8 cellular contexts compared by ENCODE assay signal in genomic region chr16:75148311-75149195, GRCh38.
DNase-seq lines count a peak whose midpoint lies in the region; ATAC-seq and TF ChIP-seq lines count a peak whose summit lies in the region.

ZFP1 (plus strand) TSS chr16:75148524; CDS start chr16:75152952, 4,428 bp downstream.

- H3K27me3 ChIP-seq in iPS-20b (ENCODE audit: insufficient read depth, low read length): no peaks in the 10 kb centered on the region

- H3K27ac ChIP-seq in VCaP: peak within 1 kb of the TSS; percentile 85
- H3K27ac ChIP-seq in iPS-20b (ENCODE audit: low read length): peak within 1 kb of the TSS; percentile 32
- H3K27ac ChIP-seq in skin epidermis: peak within 1 kb of the TSS; percentile 91 to 99 (median 96)

- no peaks in the 10 kb centered on the region for H3K4me1 ChIP-seq in iPS-20b (ENCODE audit: insufficient read depth, low read length)

- in situ Hi-C loops in T47D (cut with HindIII; ENCODE audit: low pct_unique_long_range_greater_than_20kb, low sequenced_read_pairs): no loop called here

- DNase-seq in AG08395 (ENCODE audit: low spot score) (peak; percentile 98), NCI-H2227 (lab: John Stamatoyannopoulos, UW; ENCODE audit: unreplicated experiment) (peak; percentile 92), T47D (ENCODE audit: low read depth in 1 of 2, low spot score in 1 of 2) (peak; percentile 83 to 96)

- peaks cover 24% of the 10 kb centered on the region for H3K9me3 ChIP-seq in iPS-20b (ENCODE audit: insufficient read depth, low read depth, low read length)

- H3K9ac ChIP-seq in iPS-20b (ENCODE audit: low read depth, low read length): peak within 1 kb of the TSS; percentile 92

- peaks cover 23% of the 10 kb centered on the region for H3K36me3 ChIP-seq in iPS-20b (ENCODE audit: insufficient read depth, low read depth, low read length)

- no peak for TF ChIP-seq CTCF in VCaP (conservative IDR thresholded peaks at IDR 0.05)

- ATAC-seq in GM18909 (IDR thresholded peaks at IDR 0.05; ENCODE audit: poor library complexity, unreplicated experiment): peak; percentile 90
- peak; percentile 82 for ATAC-seq in HG03159 (IDR thresholded peaks at IDR 0.05; ENCODE audit: unreplicated experiment)

- peak within 1 kb of the TSS; percentile 81 for H3K4me3 ChIP-seq in iPS-20b (ENCODE audit: low read length)
- H3K4me3 ChIP-seq in skin epidermis: peak within 1 kb of the TSS; percentile 80 to 100 (median 96)

Comparison
In these comparisons a context has a peak if more than half of its experiments do, and no peak if none do; other contexts are left out.
1. Peak in every context shown above with its lines: DNase-seq, ATAC-seq, H3K4me3 ChIP-seq and H3K27ac ChIP-seq.
2. H3K27ac ChIP-seq: peak in every context shown above with its lines; median percentile 96 in skin epidermis; 85 in VCaP; 32 in iPS-20b.